ENCODE assay signal across 10 cellular contexts in the genomic region with DNA sequence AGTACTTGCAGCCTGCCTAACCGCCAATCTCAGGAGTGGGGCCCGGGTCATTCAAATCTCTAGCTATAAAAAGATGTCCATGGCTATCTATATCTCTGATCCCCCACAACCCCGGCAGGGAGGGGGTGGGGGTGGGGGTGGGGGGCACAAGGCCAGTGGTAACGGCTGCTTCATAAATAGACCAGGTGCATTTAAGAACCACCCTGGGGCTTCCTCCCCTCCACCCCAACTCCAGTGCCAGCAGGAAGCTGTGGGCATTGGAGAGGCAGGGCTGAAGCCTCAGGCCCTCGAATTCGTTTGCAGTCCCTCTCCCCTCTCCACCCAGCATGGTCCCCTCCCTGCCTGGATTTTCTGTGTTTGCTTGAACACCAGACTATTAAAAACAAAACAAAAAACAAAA. TPM values are rescaled to one million over a fixed set of nuclear protein-coding genes. Genes with fewer than 3 reads are reported as not detected.
DNase-seq lines count a peak whose midpoint lies in the region; ATAC-seq and TF ChIP-seq lines count a peak whose summit lies in the region.
"Had no signal": no experiment of that assay in that cellular context is flagged by ENCODE, and none has a peak within 500 bp of the region (broad histone marks: within the 10 kb centered on the region; RNA-seq: fewer than 3 reads in every experiment).

No MANE protein-coding gene starts in this region.

- no peak overlapping the region for H3K4me3 ChIP-seq in CD4-positive, CD25-positive, alpha-beta regulatory T cell (ENCODE audit: low read depth, low read length)

- no peak for ATAC-seq in CD4-positive, CD25-positive, alpha-beta regulatory T cell (ENCODE audit: low read depth in 2 of 2)
- ATAC-seq in activated B cell treated with CpG ODN at 0.5 μM for 24 hours (ENCODE audit: low read depth) = no peak
- ATAC-seq in GM21723 (IDR thresholded peaks at IDR 0.05; ENCODE audit: unreplicated experiment) = no peak
- ATAC-seq in GM21528 (IDR thresholded peaks at IDR 0.05; ENCODE audit: low FRiP score, unreplicated experiment) = no peak
- ATAC-seq: Panc1 had no signal

- H3K4me1 Mint-ChIP-seq in CD4-positive, CD25-positive, alpha-beta regulatory T cell = peaks cover 6 to 52% (median 25%) of the 10 kb centered on the region in 4 donors
- peaks cover 29% of the 10 kb centered on the region for H3K4me1 Mint-ChIP-seq in activated B cell treated with CpG ODN at 0.5 μM for 24 hours
- H3K4me1 Mint-ChIP-seq in mesothelial cell of epicardium = peaks cover 14% of the 10 kb centered on the region

- POLR2A ChIA-PET in activated B cell treated with CpG ODN at 0.5 μM for 24 hours (lab: Charles Lee) = interaction anchor here (0.6 to 1.1 kb wide), 3 partner anchors 37 to 1881 kb away, joined by 3 to 7 read pairs (median 4); no protein-coding TSS in a partner anchor

- no peaks in the 10 kb centered on the region for H3K9me3 Mint-ChIP-seq in CD4-positive, CD25-positive, alpha-beta regulatory T cell
- H3K9me3 Mint-ChIP-seq in activated B cell treated with CpG ODN at 0.5 μM for 24 hours (no peaks in the 10 kb centered on the region), mesothelial cell of epicardium (no peaks in the 10 kb centered on the region)

- peak overlapping the region; percentile 62 for H3K9ac ChIP-seq in ES-I3 (ENCODE audit: low read depth, low read length)

- H3K36me3 ChIP-seq in CD4-positive, CD25-positive, alpha-beta regulatory T cell (ENCODE audit: control insufficient read depth, insufficient read depth, low read length) = peaks cover 3% of the 10 kb centered on the region
- H3K36me3 ChIP-seq in ES-I3 (ENCODE audit: insufficient read depth, low read length) = no peaks in the 10 kb centered on the region

- H3K27ac ChIP-seq in CD4-positive, CD25-positive, alpha-beta regulatory T cell (ENCODE audit: insufficient read depth, low read length, poor library complexity, severe bottlenecking) = no peak overlapping the region

- H3K36me3 Mint-ChIP-seq in CD4-positive, CD25-positive, alpha-beta regulatory T cell = peaks cover 16% of the 10 kb centered on the region
- no peaks in the 10 kb centered on the region for H3K36me3 Mint-ChIP-seq in activated B cell treated with CpG ODN at 0.5 μM for 24 hours (ENCODE audit: low read depth)
- H3K36me3 Mint-ChIP-seq in mesothelial cell of epicardium = no peaks in the 10 kb centered on the region

- TF ChIP-seq CTCF in activated B cell treated with CpG ODN at 0.5 μM for 24 hours (IDR thresholded peaks at IDR 0.05) (no peak), mesothelial cell of epicardium (IDR thresholded peaks at IDR 0.05; ENCODE audit: unreplicated experiment) (no peak)

- DNase-seq in CD4-positive, CD25-positive, alpha-beta regulatory T cell = no peak
- DNase-seq in activated B cell treated with CpG ODN at 0.5 μM for 24 hours (no peak), mesothelial cell of epicardium (ENCODE audit: low spot score in 2 of 2, unreplicated experiment in 2 of 2) (no peak), NCI-H1930 (lab: John Stamatoyannopoulos, UW) (no peak)
- DNase-seq: effector memory CD4-positive, alpha-beta T cell; NCI-H2107 had no signal

- H3K27me3 ChIP-seq in CD4-positive, CD25-positive, alpha-beta regulatory T cell (ENCODE audit: control insufficient read depth, insufficient read depth, low read length) = peaks cover 14% of the 10 kb centered on the region

- peak overlapping the region in 1 of 3 donors; percentile 63 for H3K27ac Mint-ChIP-seq in CD4-positive, CD25-positive, alpha-beta regulatory T cell
- no peak overlapping the region for H3K27ac Mint-ChIP-seq in activated B cell treated with CpG ODN at 0.5 μM for 24 hours
- no peak overlapping the region for H3K27ac Mint-ChIP-seq in mesothelial cell of epicardium

- H3K27me3 Mint-ChIP-seq in CD4-positive, CD25-positive, alpha-beta regulatory T cell = peaks cover 27% of the 10 kb centered on the region
- H3K27me3 Mint-ChIP-seq in activated B cell treated with CpG ODN at 0.5 μM for 24 hours = peaks cover 39% of the 10 kb centered on the region
- peaks cover 51% of the 10 kb centered on the region for H3K27me3 Mint-ChIP-seq in mesothelial cell of epicardium (ENCODE audit: low read depth)

- intact Hi-C loops in activated B cell treated with CpG ODN at 0.5 μM for 24 hours (cut with micrococcal nuclease) = loop anchor here (2.0 kb wide), 1 partner anchor 15 kb away; no protein-coding TSS in a partner anchor

- CTCF ChIA-PET in activated B cell treated with CpG ODN at 0.5 μM for 24 hours (lab: Charles Lee) = interaction anchor here (0.8 to 2.5 kb wide), 3 partner anchors 78 to 161 kb away, joined by 3 to 14 read pairs (median 6); no protein-coding TSS in a partner anchor

- no peaks in the 10 kb centered on the region for H3K9me3 ChIP-seq in CD4-positive, CD25-positive, alpha-beta regulatory T cell (ENCODE audit: control insufficient read depth in 2 of 2, low read length in 2 of 2)
- no peaks in the 10 kb centered on the region for H3K9me3 ChIP-seq in ES-I3 (ENCODE audit: control insufficient read depth, insufficient read depth, low read length)

- H3K4me1 ChIP-seq in CD4-positive, CD25-positive, alpha-beta regulatory T cell (ENCODE audit: control insufficient read depth, insufficient read depth, low read length, poor library complexity, severe bottlenecking) = peaks cover 30% of the 10 kb centered on the region
- peaks cover 28% of the 10 kb centered on the region for H3K4me1 ChIP-seq in ES-I3 (ENCODE audit: insufficient read depth, low read length)

- peak overlapping the region; percentile 47 to 85 (median 68) for H3K4me3 Mint-ChIP-seq in CD4-positive, CD25-positive, alpha-beta regulatory T cell
- peak overlapping the region; percentile 62 for H3K4me3 Mint-ChIP-seq in activated B cell treated with CpG ODN at 0.5 μM for 24 hours
- peak overlapping the region; percentile 42 for H3K4me3 Mint-ChIP-seq in mesothelial cell of epicardium

RNA-seq across cellular contexts. Expression of a gene that starts 56.0 kb away (rescaled TPM):
- total RNA-seq in CD4-positive, CD25-positive, alpha-beta regulatory T cell = 87.6 TPM
- 1 to 10 TPM; 2.7 to 5.8 (median 4.8) TPM for polyA plus RNA-seq in CD4-positive, CD25-positive, alpha-beta regulatory T cell
- total RNA-seq in activated B cell treated with CpG ODN at 0.5 μM for 24 hours = 2.5 and 2.6 TPM in 2 replicates
- total RNA-seq in mesothelial cell of epicardium = 6.4 to 8.3 TPM (median 7.1 TPM) in 3 replicates
